Comparison of ENCODE assay signal across 7 cellular contexts in the genomic region with DNA sequence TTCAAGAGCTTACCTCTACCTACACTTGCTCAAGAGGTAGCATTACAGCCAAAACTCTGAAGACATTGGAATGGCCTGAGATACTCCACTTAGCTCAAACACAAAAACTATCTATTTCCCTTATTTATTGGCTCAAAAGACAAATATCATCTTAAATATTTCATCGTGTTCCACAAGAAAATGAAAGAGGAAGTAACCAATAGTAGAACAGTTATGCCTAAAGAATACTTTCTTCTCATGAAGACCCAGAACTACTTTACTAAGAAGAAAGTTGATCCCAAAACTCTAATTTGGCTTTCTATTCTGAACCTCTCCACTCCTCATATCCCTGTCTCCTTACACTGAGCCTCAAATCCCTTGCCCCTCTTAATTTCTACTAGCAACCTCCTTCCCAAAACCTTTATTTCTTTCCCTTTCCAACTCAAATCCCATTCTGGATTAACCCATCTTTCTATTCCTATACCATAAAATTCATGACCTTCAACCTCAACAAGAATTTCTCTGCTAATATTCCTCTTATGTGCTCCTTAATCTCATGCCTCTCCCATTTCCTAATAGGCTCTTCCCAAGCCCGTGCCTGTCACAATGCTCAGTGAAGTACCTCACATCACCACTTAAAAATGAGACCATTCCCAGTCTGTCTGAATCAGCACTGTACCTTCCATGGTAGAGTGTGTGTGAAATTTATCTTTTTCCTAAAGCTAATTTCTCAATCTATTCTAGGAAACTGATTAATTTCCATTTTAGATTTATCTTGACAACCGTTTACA.
DNase-seq lines count a peak whose midpoint lies in the region; ATAC-seq and TF ChIP-seq lines count a peak whose summit lies in the region.
"Not testable (repeated sequence)": the region's sequence is repeated elsewhere in the genome, so short reads cannot be mapped to it uniquely, and the experiment has no call there.

No MANE protein-coding gene starts in this region.

- not testable (repeated sequence) for ATAC-seq in stimulated activated memory B cell treated with anti-CD40 and anti-IgM and Interleukin-4, amounts not matched to agents 10 μg/mL and 1 μg/mL and 100 μg/mL, for 72 hours

- peak overlapping the region; percentile 59 for H3K9ac ChIP-seq in GM23248

- H3K36me3 Mint-ChIP-seq in stimulated activated memory B cell treated with anti-CD40 and anti-IgM and Interleukin-4, amounts not matched to agents 10 μg/mL and 1 μg/mL and 100 μg/mL, for 72 hours: peaks cover 11% of the 10 kb centered on the region

- peak; percentile 22 for DNase-seq in GM23248
- peak; percentile 17 for DNase-seq in NOMO-1 treated with DMSO at 0.1 percent for 48 hours (lab: John Stamatoyannopoulos, UW; ENCODE audit: unreplicated experiment)
- peak; percentile 35 to 58 for DNase-seq in cardiac fibroblast (ENCODE audit: low read depth in 2 of 2)
- DNase-seq in fibroblast of the aortic adventitia (ENCODE audit: low read depth): not testable (repeated sequence)
- DNase-seq in myocyte (ENCODE audit: low read depth): peak; percentile 2

- not testable (repeated sequence) for H3K36me3 ChIP-seq in GM23248 (ENCODE audit: low read depth)

- 46 to 53% methylated on average over 3 of the region's 3 CpGs for WGBS in GM23248 (ENCODE audit: low coverage in 1 of 2, low lambda C conversion rate in 2 of 2, missing lambda C conversion rate in 2 of 2), 2 experiments

- not testable (repeated sequence) for H3K9me3 Mint-ChIP-seq in stimulated activated memory B cell treated with anti-CD40 and anti-IgM and Interleukin-4, amounts not matched to agents 10 μg/mL and 1 μg/mL and 100 μg/mL, for 72 hours

- H3K27ac Mint-ChIP-seq in stimulated activated memory B cell treated with anti-CD40 and anti-IgM and Interleukin-4, amounts not matched to agents 10 μg/mL and 1 μg/mL and 100 μg/mL, for 72 hours: peak overlapping the region; percentile 38

- H3F3A ChIP-seq in GM23248 (ENCODE audit: insufficient read depth): peaks cover 43% of the 10 kb centered on the region

- H3K27ac ChIP-seq in GM23248: peak overlapping the region; percentile 92
- H3K27ac ChIP-seq in VCaP: peak overlapping the region; percentile 38; the same call in 1 of the 2 replicates

- peaks cover 66% of the 10 kb centered on the region for H3K79me2 ChIP-seq in GM23248 (ENCODE audit: insufficient read depth)

- H4K20me1 ChIP-seq in GM23248 (ENCODE audit: insufficient read depth): not testable (repeated sequence)

- H3K27me3 Mint-ChIP-seq in stimulated activated memory B cell treated with anti-CD40 and anti-IgM and Interleukin-4, amounts not matched to agents 10 μg/mL and 1 μg/mL and 100 μg/mL, for 72 hours: not testable (repeated sequence)

- H3K4me1 ChIP-seq in GM23248 (ENCODE audit: insufficient read depth): peaks cover 32% of the 10 kb centered on the region

- not testable (repeated sequence) for H3K9me2 ChIP-seq in GM23248 (ENCODE audit: insufficient read depth)

- H3K9me3 ChIP-seq in GM23248 (ENCODE audit: low read depth): not testable (repeated sequence)

- H2AFZ ChIP-seq in GM23248: not testable (repeated sequence)

- peak overlapping the region; percentile 45 for H3K4me3 ChIP-seq in GM23248
- H3K4me3 ChIP-seq in cardiac fibroblast (replicated peaks in 1 of 2; ENCODE audit: low read depth in 2 of 2, low read length in 2 of 2): not testable (repeated sequence)
- H3K4me3 ChIP-seq in fibroblast of the aortic adventitia (ENCODE audit: low read depth, low read length): peak overlapping the region; percentile 10

- peak overlapping the region; percentile 1 for H3K4me3 Mint-ChIP-seq in stimulated activated memory B cell treated with anti-CD40 and anti-IgM and Interleukin-4, amounts not matched to agents 10 μg/mL and 1 μg/mL and 100 μg/mL, for 72 hours

- in situ Hi-C loops in GM23248 (cut with MboI): not testable (repeated sequence)

- H3K27me3 ChIP-seq in GM23248 (replicated peaks; ENCODE audit: insufficient read depth): not testable (repeated sequence)

- H3K4me2 ChIP-seq in GM23248 (ENCODE audit: unreplicated experiment): peak overlapping the region; percentile 67

- TF ChIP-seq CTCF in VCaP (conservative IDR thresholded peaks at IDR 0.05); cardiac fibroblast (IDR thresholded peaks at IDR 0.05; ENCODE audit: low read depth, low read length); fibroblast of the aortic adventitia (IDR thresholded peaks at IDR 0.05; ENCODE audit: insufficient read depth, low read length): not testable (repeated sequence)

- H3K4me1 Mint-ChIP-seq in stimulated activated memory B cell treated with anti-CD40 and anti-IgM and Interleukin-4, amounts not matched to agents 10 μg/mL and 1 μg/mL and 100 μg/mL, for 72 hours: peaks cover 20% of the 10 kb centered on the region
